20 cellular contexts compared by ENCODE assay signal in genomic region chr14:66056926-66057552, GRCh38.
DNase-seq lines count a peak whose midpoint lies in the region; ATAC-seq and TF ChIP-seq lines count a peak whose summit lies in the region.
"Had no signal": no experiment of that assay in that cellular context is flagged by ENCODE, and none has a peak within 500 bp of the region (broad histone marks: within the 10 kb centered on the region; RNA-seq: fewer than 3 reads in every experiment).

No MANE protein-coding gene starts in this region.

- no peaks in the 10 kb centered on the region for H3K9me2 ChIP-seq in OCI-LY7 (ENCODE audit: insufficient read depth, low read length)

- ATAC-seq in GM19463 (IDR thresholded peaks at IDR 0.05; ENCODE audit: unreplicated experiment) (peak; percentile 69), left colon (peak; percentile 84)
- ATAC-seq in stimulated activated naive CD8-positive, alpha-beta T cell treated with anti-CD3 and anti-CD28 coated beads, Interleukin-15, amount 100 ng/mL, for 72 hours, result no peak

- H3K36me3 ChIP-seq in WERI-Rb-1 (no peaks in the 10 kb centered on the region), OCI-LY7 (ENCODE audit: insufficient read depth, low read length) (no peaks in the 10 kb centered on the region)
- H3K36me3 ChIP-seq in effector memory CD4-positive, alpha-beta T cell (ENCODE audit: control insufficient read depth, insufficient read depth, low read length), result no peaks in the 10 kb centered on the region

- CTCF ChIA-PET in OCI-LY7 (lab: Charles Lee; ENCODE audit: unreplicated experiment), result no interaction called here

- no peaks in the 10 kb centered on the region for H3K4me1 ChIP-seq in effector memory CD4-positive, alpha-beta T cell (ENCODE audit: control insufficient read depth, insufficient read depth, low read length, poor library complexity, severe bottlenecking)
- H3K4me1 ChIP-seq in OCI-LY7 (ENCODE audit: insufficient read depth, low read length, poor library complexity, severe bottlenecking), result no peaks in the 10 kb centered on the region

- POLR2A ChIA-PET in OCI-LY7 (lab: Charles Lee), result interaction anchor here (0.6 kb wide), 2 partner anchors 9 to 93 kb away, joined by 3 to 6 read pairs; no protein-coding TSS in a partner anchor

- H3K4me3 Mint-ChIP-seq in T-helper 2 cell treated with Interferon-gamma antibody and Interleukin-4, amounts not matched to agents 5 μg/mL and 100 μg/mL, for 36 hours, result no peak overlapping the region
- no peak overlapping the region for H3K4me3 Mint-ChIP-seq in stimulated activated naive CD8-positive, alpha-beta T cell treated with anti-CD3 and anti-CD28 coated beads, Interleukin-15, amount 100 ng/mL, for 72 hours
- H3K4me3 Mint-ChIP-seq: CD14-positive monocyte had no signal

- BruUV-seq in OCI-LY7 (replicated peaks; lab: Mats Ljungman, UMichigan), result no TSS peak

- no peak overlapping the region for H3K27ac ChIP-seq in WERI-Rb-1
- no peak overlapping the region for H3K27ac ChIP-seq in effector memory CD4-positive, alpha-beta T cell (ENCODE audit: insufficient read depth, low read length, poor library complexity, severe bottlenecking)
- no peak overlapping the region for H3K27ac ChIP-seq in OCI-LY7 (ENCODE audit: low read depth, low read length, poor library complexity, severe bottlenecking)
- H3K27ac ChIP-seq: 22Rv1, KMS-11, PC-9, RWPE1 had no signal

- H3K4me2 ChIP-seq in OCI-LY7 (ENCODE audit: low read length), result no peak overlapping the region
- H3K4me2 ChIP-seq: KMS-11, PC-9 had no signal

- H3K27me3 ChIP-seq in WERI-Rb-1 (ENCODE audit: insufficient read depth, low read depth, severe bottlenecking), result no peaks in the 10 kb centered on the region
- H3K27me3 ChIP-seq in effector memory CD4-positive, alpha-beta T cell (replicated peaks; ENCODE audit: control insufficient read depth, insufficient read depth, low read length, poor library complexity, severe bottlenecking), result no peaks in the 10 kb centered on the region

- no peaks in the 10 kb centered on the region for H3K4me1 Mint-ChIP-seq in T-helper 2 cell treated with Interferon-gamma antibody and Interleukin-4, amounts not matched to agents 5 μg/mL and 100 μg/mL, for 36 hours (ENCODE audit: low read depth)
- peaks cover 14% of the 10 kb centered on the region for H3K4me1 Mint-ChIP-seq in stimulated activated naive CD8-positive, alpha-beta T cell treated with anti-CD3 and anti-CD28 coated beads, Interleukin-15, amount 100 ng/mL, for 72 hours
- H3K4me1 Mint-ChIP-seq: CD14-positive monocyte had no signal

- H3K79me2 ChIP-seq in OCI-LY7 (ENCODE audit: insufficient read depth, low read depth, low read length), result no peaks in the 10 kb centered on the region

- intact Hi-C loops in left colon (cut with DNase I, micrococcal nuclease) (no loop called here), OCI-LY7 (cut with micrococcal nuclease; ENCODE audit: unreplicated experiment) (no loop called here)

- peaks cover 6% of the 10 kb centered on the region for H3K27me3 Mint-ChIP-seq in T-helper 2 cell treated with Interferon-gamma antibody and Interleukin-4, amounts not matched to agents 5 μg/mL and 100 μg/mL, for 36 hours (ENCODE audit: low read depth)
- H3K27me3 Mint-ChIP-seq in stimulated activated naive CD8-positive, alpha-beta T cell treated with anti-CD3 and anti-CD28 coated beads, Interleukin-15, amount 100 ng/mL, for 72 hours, result no peaks in the 10 kb centered on the region

- no peak for TF ChIP-seq CTCF in WERI-Rb-1 (IDR thresholded peaks at IDR 0.05; ENCODE audit: low read depth, low read length)
- no peak for TF ChIP-seq CTCF in OCI-LY7 (conservative IDR thresholded peaks at IDR 0.05; ENCODE audit: low read length)

- H4K20me1 ChIP-seq in OCI-LY7 (ENCODE audit: insufficient read depth, low read length), result no peaks in the 10 kb centered on the region

- H3K9me3 ChIP-seq in WERI-Rb-1 (ENCODE audit: severe bottlenecking) (no peaks in the 10 kb centered on the region), OCI-LY7 (ENCODE audit: low read length) (no peaks in the 10 kb centered on the region)
- no peaks in the 10 kb centered on the region for H3K9me3 ChIP-seq in effector memory CD4-positive, alpha-beta T cell (ENCODE audit: control insufficient read depth, low read length)

- peaks cover 6% of the 10 kb centered on the region for H3K9me3 Mint-ChIP-seq in T-helper 2 cell treated with Interferon-gamma antibody and Interleukin-4, amounts not matched to agents 5 μg/mL and 100 μg/mL, for 36 hours
- peaks cover 9 to 23% of the 10 kb centered on the region in 2 donors for H3K9me3 Mint-ChIP-seq in stimulated activated naive CD8-positive, alpha-beta T cell treated with anti-CD3 and anti-CD28 coated beads, Interleukin-15, amount 100 ng/mL, for 72 hours

- H2AFZ ChIP-seq in OCI-LY7 (ENCODE audit: low read length), result no peak overlapping the region
- H2AFZ ChIP-seq: PC-9 had no signal

- no peak for DNase-seq in T-helper 2 cell treated with Interferon-gamma antibody and Interleukin-4, amounts not matched to agents 5 μg/mL and 100 μg/mL, for 36 hours (ENCODE audit: low spot score)
- no peak for DNase-seq in T-helper 2 cell
- DNase-seq in left colon, result peak; percentile 17 to 31
- no peak for DNase-seq in stimulated activated naive CD8-positive, alpha-beta T cell treated with anti-CD3 and anti-CD28 coated beads, Interleukin-15, amount 100 ng/mL, for 72 hours
- DNase-seq in WERI-Rb-1, result no peak
- no peak for DNase-seq in effector memory CD4-positive, alpha-beta T cell
- DNase-seq in OCI-LY7 (ENCODE audit: low spot score), result no peak
- DNase-seq: COR-L47, DMS 273 treated with DMSO at 0.1 percent for 48 hours, DND-41, NCI-H1417, NCI-H187, NCI-H2227 treated with DMSO at 0.1 percent for 48 hours, NCI-H524, PC-9 had no signal

- H3K4me3 ChIP-seq in WERI-Rb-1 (ENCODE audit: low read depth, low read length) (no peak overlapping the region), OCI-LY7 (ENCODE audit: low read depth, low read length, poor library complexity, severe bottlenecking) (no peak overlapping the region)
- no peak overlapping the region for H3K4me3 ChIP-seq in effector memory CD4-positive, alpha-beta T cell (ENCODE audit: insufficient read depth, low read depth, low read length, poor library complexity, severe bottlenecking)
- H3K4me3 ChIP-seq: PC-9 had no signal

- H3K36me3 Mint-ChIP-seq in T-helper 2 cell treated with Interferon-gamma antibody and Interleukin-4, amounts not matched to agents 5 μg/mL and 100 μg/mL, for 36 hours (ENCODE audit: low read depth), result no peaks in the 10 kb centered on the region
- H3K36me3 Mint-ChIP-seq: CD14-positive monocyte had no signal

- H3K27ac Mint-ChIP-seq in T-helper 2 cell treated with Interferon-gamma antibody and Interleukin-4, amounts not matched to agents 5 μg/mL and 100 μg/mL, for 36 hours, result peak overlapping the region; percentile 19
- peak overlapping the region; percentile 50 to 74 for H3K27ac Mint-ChIP-seq in stimulated activated naive CD8-positive, alpha-beta T cell treated with anti-CD3 and anti-CD28 coated beads, Interleukin-15, amount 100 ng/mL, for 72 hours
- H3K27ac Mint-ChIP-seq: CD14-positive monocyte had no signal

Comparison
In these comparisons a context has a peak if more than half of its experiments do, and no peak if none do; other contexts are left out.
1. DNase-seq: peak in left colon (2 of 2); none in T-helper 2 cell treated with Interferon-gamma antibody and Interleukin-4, amounts not matched to agents 5 μg/mL and 100 μg/mL, for 36 hours (single experiment), T-helper 2 cell (0 of 5), stimulated activated naive CD8-positive, alpha-beta T cell treated with anti-CD3 and anti-CD28 coated beads, Interleukin-15, amount 100 ng/mL, for 72 hours (0 of 2), WERI-Rb-1 (single experiment), effector memory CD4-positive, alpha-beta T cell (0 of 3) and OCI-LY7 (single experiment).